8 cellular contexts compared by ENCODE assay signal in genomic region chr1:2392686-2393085, GRCh38. TPM values are rescaled to one million over a fixed set of nuclear protein-coding genes. Genes with fewer than 3 reads are reported as not detected.
A peak's percentile ranks its signal among the peaks of the same experiment; 100 is the strongest.
DNase-seq lines count a peak whose midpoint lies in the region; ATAC-seq and TF ChIP-seq lines count a peak whose summit lies in the region.

No MANE protein-coding gene starts in this region.

- TF ChIP-seq CTCF in heart right ventricle (IDR thresholded peaks at IDR 0.05) = no peak
- TF ChIP-seq CTCF in right atrium auricular region (IDR thresholded peaks at IDR 0.05) = no peak
- no peak for TF ChIP-seq CTCF in body of pancreas (IDR thresholded peaks at IDR 0.05)
- TF ChIP-seq CTCF in uterus (IDR thresholded peaks at IDR 0.05) = no peak

- H3K4me1 ChIP-seq in heart right ventricle = peaks cover 9 to 46% (median 31%) of the 10 kb centered on the region in 9 donors
- H3K4me1 ChIP-seq in right atrium auricular region = peaks cover 0 to 39% of the 10 kb centered on the region in 2 donors
- H3K4me1 ChIP-seq in body of pancreas = peaks cover 45% of the 10 kb centered on the region
- H3K4me1 ChIP-seq in mesodermal cell (ENCODE audit: control insufficient read depth, insufficient read depth, low read length, poor library complexity, severe bottlenecking) = peaks cover 10% of the 10 kb centered on the region
- H3K4me1 ChIP-seq in uterus = peaks cover 0 to 7% of the 10 kb centered on the region in 2 donors

- H3K4me3 ChIP-seq in heart right ventricle = peak overlapping the region; percentile 65 to 99 (median 94)
- peak overlapping the region in 1 of 2 donors; percentile 90 for H3K4me3 ChIP-seq in right atrium auricular region
- peak overlapping the region in 1 of 2 donors; percentile 97 for H3K4me3 ChIP-seq in body of pancreas
- H3K4me3 ChIP-seq in mesodermal cell (ENCODE audit: extremely low read depth, insufficient read depth, low read length, poor library complexity, severe bottlenecking) = peak overlapping the region; percentile 91
- H3K4me3 ChIP-seq in uterus = peak overlapping the region; percentile 57 to 87

- H3K27me3 ChIP-seq in heart right ventricle = no peaks in the 10 kb centered on the region
- no peaks in the 10 kb centered on the region for H3K27me3 ChIP-seq in right atrium auricular region
- H3K27me3 ChIP-seq in body of pancreas = no peaks in the 10 kb centered on the region
- no peaks in the 10 kb centered on the region for H3K27me3 ChIP-seq in uterus

- no peaks in the 10 kb centered on the region for H3K9me3 ChIP-seq in heart right ventricle
- no peaks in the 10 kb centered on the region for H3K9me3 ChIP-seq in right atrium auricular region
- no peaks in the 10 kb centered on the region for H3K9me3 ChIP-seq in body of pancreas
- H3K9me3 ChIP-seq in mesodermal cell (ENCODE audit: control insufficient read depth, low read length) = no peaks in the 10 kb centered on the region
- H3K9me3 ChIP-seq in uterus = no peaks in the 10 kb centered on the region

- no peak for ATAC-seq in heart right ventricle
- no peak for ATAC-seq in body of pancreas
- ATAC-seq in GM21825 (IDR thresholded peaks at IDR 0.05; ENCODE audit: unreplicated experiment) = no peak

- DNase-seq in heart right ventricle = no peak
- DNase-seq in right atrium auricular region (ENCODE audit: low spot score) = no peak
- DNase-seq in body of pancreas = no peak
- DNase-seq in uterus = no peak
- DNase-seq in SK-N-DZ (ENCODE audit: low spot score) = no peak
- no peak for DNase-seq in NCI-H524 treated with DMSO at 0.1 percent for 48 hours (lab: John Stamatoyannopoulos, UW)

- no peak for TF ChIP-seq POLR2A in body of pancreas (IDR thresholded peaks at IDR 0.05)
- no peak for TF ChIP-seq POLR2A in uterus (IDR thresholded peaks at IDR 0.05)

- intact Hi-C loops in heart right ventricle (cut with DNase I) (no loop called here), body of pancreas (cut with DNase I) (no loop called here), uterus (cut with DNase I; ENCODE audit: low total_unique reads) (no loop called here)

- H3K36me3 ChIP-seq in heart right ventricle = peaks cover 0 to 49% (median 23%) of the 10 kb centered on the region in 9 donors
- peaks cover 22% of the 10 kb centered on the region for H3K36me3 ChIP-seq in right atrium auricular region
- peaks cover 0 to 8% of the 10 kb centered on the region in 2 donors for H3K36me3 ChIP-seq in body of pancreas (replicated peaks in 1 of 2; ENCODE audit: insufficient read depth in 1 of 2, low read depth in 2 of 2)
- peaks cover 62% of the 10 kb centered on the region for H3K36me3 ChIP-seq in mesodermal cell (ENCODE audit: control insufficient read depth, insufficient read depth, low read length)
- H3K36me3 ChIP-seq in uterus = no peaks in the 10 kb centered on the region

- H3K27ac ChIP-seq in heart right ventricle (peak overlapping the region in 8 of 10 donors; percentile 84 to 95 (median 93)), right atrium auricular region (peak overlapping the region in 1 of 2 donors; percentile 80), body of pancreas (peak overlapping the region in 3 of 4 donors; percentile 79 to 95 (median 93)), mesodermal cell (ENCODE audit: low read depth, low read length, severe bottlenecking) (no peak overlapping the region), uterus (peak overlapping the region in 1 of 2 donors; percentile 71)

- 30 to 35% methylated on average over 16 of the region's 16 CpGs for WGBS in heart right ventricle, 2 donors
- WGBS in body of pancreas, 2 donors = 25 to 26% methylated on average over 13 to 16 of the region's 16 CpGs
- WGBS in mesodermal cell (ENCODE audit: insufficient coverage in 2 of 2), 2 experiments = 87 to 92% methylated on average over 14 to 16 of the region's 16 CpGs

RNA-seq across cellular contexts. Expression of gene RER1, which starts 1.0 kb away (rescaled TPM):
- 100 to 1,000 TPM in 1 of 10 donors, 10 to 100 TPM in 9; 70.1 to 107 (median 84.1) TPM for total RNA-seq in heart right ventricle
- polyA plus RNA-seq in heart right ventricle = 10 to 100 TPM; 55.5 to 77.0 TPM
- total RNA-seq in right atrium auricular region = 10 to 100 TPM; 38.8 to 47.2 TPM
- total RNA-seq in body of pancreas = 10 to 100 TPM; 50.3 to 57.7 TPM
- polyA plus RNA-seq in mesodermal cell (2013, experiment 1 of 2) = 110 TPM
- 94.7 TPM for polyA plus RNA-seq in mesodermal cell (2013, experiment 2 of 2)
- 100 to 1,000 TPM in 1 of 4 donors, 10 to 100 TPM in 3; 34.1 to 105 (median 57.3) TPM for total RNA-seq in uterus
- 43.2 and 57.3 TPM in 2 replicates for polyA plus RNA-seq in SK-N-DZ (2014; cell fraction: cytosol; rRNA removed)
- polyA plus RNA-seq in SK-N-DZ (2014; cell fraction: nucleus; rRNA removed) = 55.7 and 86.5 TPM in 2 replicates

RNA-seq across cellular contexts. Expression of gene MORN1, which starts 1.3 kb away (rescaled TPM):
- 1 to 10 TPM; 3.5 to 7.6 (median 5.7) TPM for total RNA-seq in heart right ventricle
- polyA plus RNA-seq in heart right ventricle = 1 to 10 TPM; 1.2 to 3.0 TPM
- 1 to 10 TPM; 2.2 to 3.8 TPM for total RNA-seq in right atrium auricular region
- 10 to 100 TPM in 1 of 2 donors, 1 to 10 TPM in 1; 7.0 to 17.8 TPM for total RNA-seq in body of pancreas
- polyA plus RNA-seq in mesodermal cell (2013, experiment 1 of 2) = 6.3 TPM
- 4.5 TPM for polyA plus RNA-seq in mesodermal cell (2013, experiment 2 of 2)
- total RNA-seq in uterus = 10 to 100 TPM in 2 of 4 donors, 1 to 10 TPM in 1, under 1 TPM in 1; 0.59 to 20.0 (median 9.5) TPM
- polyA plus RNA-seq in SK-N-DZ (2014; cell fraction: cytosol; rRNA removed) = 5.8 and 10.3 TPM in 2 replicates
- polyA plus RNA-seq in SK-N-DZ (2014; cell fraction: nucleus; rRNA removed) = 8.9 and 12.9 TPM in 2 replicates

RNA-seq across cellular contexts. Expression of gene PEX10, which starts 19.7 kb away (rescaled TPM):
- total RNA-seq in heart right ventricle (10 to 100 TPM; 14.6 to 26.0 (median 18.6) TPM), right atrium auricular region (10 to 100 TPM; 16.2 to 17.4 TPM), body of pancreas (10 to 100 TPM; 18.1 to 26.5 TPM), uterus (10 to 100 TPM in 3 of 4 donors, under 1 TPM in 1; 0.77 to 23.6 (median 13.2) TPM)
- polyA plus RNA-seq in heart right ventricle = 10 to 100 TPM; 13.7 to 19.1 TPM
- polyA plus RNA-seq in mesodermal cell (2013, experiment 1 of 2) = 20.1 TPM
- polyA plus RNA-seq in mesodermal cell (2013, experiment 2 of 2) = 14.9 TPM
- 22.5 and 23.5 TPM in 2 replicates for polyA plus RNA-seq in SK-N-DZ (2014; cell fraction: cytosol; rRNA removed)
- 16.4 and 21.5 TPM in 2 replicates for polyA plus RNA-seq in SK-N-DZ (2014; cell fraction: nucleus; rRNA removed)
